ENCODE assay signal across 2 cellular contexts in genomic region chr11:3929689-3930088, GRCh38.
TF ChIP-seq lines count a peak whose summit lies in the region.

No MANE protein-coding gene starts in this region.

TF ChIP-seq in liver, 16 proteins besides CTCF, POLR2A, EP300 and RAD21 (continued from another document):
- TF ChIP-seq ATF3 (IDR thresholded peaks at IDR 0.05) = peak; percentile 17
- TF ChIP-seq HNF4A (conservative IDR thresholded peaks at IDR 0.05) = peak; percentile 60 to 68
- peak; percentile 41 for TF ChIP-seq FOXA1 (IDR thresholded peaks at IDR 0.05)
- TF ChIP-seq RXRA (IDR thresholded peaks at IDR 0.05) = peak; percentile 71 to 77
- TF ChIP-seq SP1 (IDR thresholded peaks at IDR 0.05) = peak; percentile 73
- peak in 1 of 2 donors; percentile 19 for TF ChIP-seq GABPA (IDR thresholded peaks at IDR 0.05 in 1 of 2, conservative IDR thresholded peaks at IDR 0.05 in 1 of 2)
- peak; percentile 34 for TF ChIP-seq YY1 (IDR thresholded peaks at IDR 0.05)
- no peak for TF ChIP-seq ZBTB33 (IDR thresholded peaks at IDR 0.05)
- peak; percentile 57 for TF ChIP-seq REST (IDR thresholded peaks at IDR 0.05)
- TF ChIP-seq EGR1 (IDR thresholded peaks at IDR 0.05; ENCODE audit: low read depth in 2 of 2) = peak in 1 of 2 donors; percentile 45
- no peak for TF ChIP-seq NR2F2 (IDR thresholded peaks at IDR 0.05)
TF ChIP-seq in liver: peak in this region for 12.

TF ChIP-seq in GM23338, 12 proteins besides CTCF, POLR2A, EP300 and RAD21 (continued from another document):
- TF ChIP-seq ZNF462 (CRISPR knock-in tag; IDR thresholded peaks at IDR 0.05) (no peak), STAT1 (IDR thresholded peaks at IDR 0.05; ENCODE audit: unreplicated experiment) (no peak), ZNF331 (CRISPR knock-in tag; IDR thresholded peaks at IDR 0.05; ENCODE audit: low read depth) (no peak), POLR2AphosphoS5 (IDR thresholded peaks at IDR 0.05; ENCODE audit: low read depth) (no peak)
